Comparison of ENCODE assay signal across 28 cellular contexts in the genomic region with DNA sequence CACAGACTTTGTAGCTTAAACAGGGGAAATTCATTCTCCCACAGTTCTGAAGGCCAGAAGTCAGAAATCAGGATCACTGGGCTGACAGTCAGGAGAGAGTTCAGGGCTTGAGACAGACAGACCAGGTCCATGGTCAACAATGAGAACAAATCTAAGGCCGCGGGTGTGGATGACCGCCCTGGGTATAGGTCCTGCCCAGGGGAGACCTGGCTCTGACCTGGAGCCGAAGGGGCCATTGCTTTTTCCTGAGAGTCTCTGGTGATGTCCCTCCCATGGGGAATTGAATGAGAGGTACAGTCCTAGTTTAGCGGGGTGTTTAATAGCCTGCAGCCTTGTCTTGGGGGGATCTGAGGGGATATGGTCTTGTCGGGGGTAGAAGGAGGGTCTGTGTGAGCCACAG.
"Had no signal": no experiment of that assay in that cellular context is flagged by ENCODE, and none has a peak within 500 bp of the region (broad histone marks: within the 10 kb centered on the region; RNA-seq: fewer than 3 reads in every experiment).

No MANE protein-coding gene starts in this region.

- H3K9me3 Mint-ChIP-seq: dendritic cell treated with granulocyte-macrophage colony-stimulating factor and Interleukin-4, amounts not matched to agents 40 ng/mL and 50 ng/mL, for 4 days; effector memory CD8-positive, alpha-beta T cell; endodermal cell; immature natural killer cell; mesothelial cell of epicardium; naive B cell; naive thymus-derived CD8-positive, alpha-beta T cell had no signal

- H3K27ac ChIP-seq: colonic mucosa, epithelial cell of prostate, esophagus squamous epithelium, gastrocnemius medialis, heart left ventricle, hepatocyte, left lung, lower lobe of right lung had no signal

- H3K4me3 Mint-ChIP-seq: dendritic cell treated with granulocyte-macrophage colony-stimulating factor and Interleukin-4, amounts not matched to agents 40 ng/mL and 50 ng/mL, for 4 days; effector memory CD8-positive, alpha-beta T cell; endodermal cell; mesothelial cell of epicardium; naive B cell; naive thymus-derived CD8-positive, alpha-beta T cell had no signal

- H3K27me3 Mint-ChIP-seq: effector memory CD8-positive, alpha-beta T cell; naive B cell; naive thymus-derived CD8-positive, alpha-beta T cell had no signal

- H3K9me3 ChIP-seq: colonic mucosa, esophagus squamous epithelium, gastrocnemius medialis, heart left ventricle, left lung, lower lobe of right lung, mucosa of descending colon had no signal

- ATAC-seq: effector memory CD8-positive, alpha-beta T cell; esophagus mucosa; gastrocnemius medialis; heart left ventricle; left lung; left ventricle myocardium superior; lower lobe of right lung; mucosa of descending colon; naive thymus-derived CD8-positive, alpha-beta T cell had no signal

- H3K4me1 Mint-ChIP-seq: immature natural killer cell, mesothelial cell of epicardium, naive B cell had no signal

- H3K36me3 Mint-ChIP-seq: immature natural killer cell had no signal

- H3K4me1 ChIP-seq: colonic mucosa, esophagus squamous epithelium, gastrocnemius medialis, heart left ventricle, left lung, lower lobe of right lung had no signal

- H3K4me3 ChIP-seq: colonic mucosa, esophagus squamous epithelium, gastrocnemius medialis, heart left ventricle, hepatocyte, left lung, lower lobe of right lung, mucosa of descending colon had no signal

- H3K27ac Mint-ChIP-seq: dendritic cell treated with granulocyte-macrophage colony-stimulating factor and Interleukin-4, amounts not matched to agents 40 ng/mL and 50 ng/mL, for 4 days; endodermal cell; immature natural killer cell; mesothelial cell of epicardium had no signal

- H3K36me3 ChIP-seq: colonic mucosa, esophagus squamous epithelium, gastrocnemius medialis, heart left ventricle, left lung, lower lobe of right lung had no signal

- H3K27me3 ChIP-seq: colonic mucosa, gastrocnemius medialis, hepatocyte had no signal

- DNase-seq: colonic mucosa; cortex of kidney; effector CD8-positive, alpha-beta T cell; effector memory CD8-positive, alpha-beta T cell; erythroblast; esophagus squamous epithelium; foreskin fibroblast; foreskin melanocyte; gastrocnemius medialis; glutamatergic neuron; hypothalamus; immature natural killer cell; kidney; kidney glomerular epithelial cell; left lung; left ventricle myocardium superior; lower lobe of right lung; mesenchymal stem cell; mucosa of descending colon; naive B cell; naive thymus-derived CD8-positive, alpha-beta T cell had no signal
